Comparison of ENCODE assay signal across 10 cellular contexts in the genomic region with DNA sequence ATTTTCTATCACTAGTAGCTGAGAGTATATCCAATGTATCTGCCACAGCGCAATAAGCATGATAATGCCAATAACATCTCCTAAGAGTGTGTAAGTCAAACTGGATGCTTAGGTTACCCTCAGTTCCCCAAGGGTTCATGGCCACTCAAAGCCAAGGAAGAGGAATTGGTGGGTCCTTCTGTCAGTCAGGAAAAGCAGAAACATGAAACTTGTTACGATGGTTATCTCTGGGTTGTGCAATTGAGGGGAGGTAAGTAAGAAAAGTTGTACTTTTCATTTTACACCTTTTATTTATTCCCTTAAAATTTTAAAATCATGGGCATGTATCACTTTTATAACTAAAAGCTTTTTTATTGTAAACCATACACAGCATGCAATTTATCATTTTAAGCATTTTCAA. TPM values are rescaled to one million over a fixed set of nuclear protein-coding genes. Genes with fewer than 3 reads are reported as not detected.
"Had no signal": no experiment of that assay in that cellular context is flagged by ENCODE, and none has a peak within 500 bp of the region (broad histone marks: within the 10 kb centered on the region; RNA-seq: fewer than 3 reads in every experiment).

No MANE protein-coding gene starts in this region.

- FAIRE-seq: HepG2 had no signal

- H3K4me3 ChIP-seq: GM23248, HAP-1 had no signal

- H3K9ac ChIP-seq: GM23248 had no signal

- H3K9me3 ChIP-seq: HAP-1 had no signal

- DNase-seq: GM23248, GOT3, H7, HFFc6 had no signal

- H2AFZ ChIP-seq: GM23248 had no signal

- H3K4me1 ChIP-seq: HAP-1 had no signal

- H3K27ac ChIP-seq: GM23248, HL-60 had no signal

- ATAC-seq: HCT116, HepG2 had no signal

- H3K36me3 ChIP-seq: HAP-1 had no signal

RNA-seq across cellular contexts. Expression of gene GAD1, which starts 10.1 kb away (rescaled TPM):
- polyA plus RNA-seq: IgD-negative memory B cell had no signal

RNA-seq across cellular contexts. Expression of gene ERICH2, which starts 36.4 kb away (rescaled TPM):
- total RNA-seq: GM23248, H7, HepG2, HFFc6, HT1080 had no signal
- polyA plus RNA-seq: GM23248, HepG2, IgD-negative memory B cell had no signal
